Comparison of ENCODE assay signal across 12 cellular contexts in genomic region chr6:14754636-14755513, GRCh38.
DNase-seq lines count a peak whose midpoint lies in the region; ATAC-seq and TF ChIP-seq lines count a peak whose summit lies in the region.
"Had no signal": no experiment of that assay in that cellular context is flagged by ENCODE, and none has a peak within 500 bp of the region (broad histone marks: within the 10 kb centered on the region; RNA-seq: fewer than 3 reads in every experiment).

No MANE protein-coding gene starts in this region.

- H3K4me1 ChIP-seq in stomach, result no peaks in the 10 kb centered on the region

- TF ChIP-seq EP300 in stomach (IDR thresholded peaks at IDR 0.05), result no peak

- intact Hi-C loops in stomach (cut with DNase I; ENCODE audit: low total_unique reads), result no loop called here

- TF ChIP-seq CTCF in stomach (IDR thresholded peaks at IDR 0.05), result no peak

- peak in 3 of 5 experiments; percentile 49 to 89 (median 69) for DNase-seq in T-helper 2 cell
- peak; percentile 14 for DNase-seq in activated effector memory CD4-positive, alpha-beta T cell treated with Interleukin-2 at 50 U/mL for 16 hours
- peak; percentile 54 to 55 for DNase-seq in stimulated activated CD8-positive, alpha-beta memory T cell treated with anti-CD3 and anti-CD28 coated beads, Interleukin-15, amount 100 ng/mL, for 48 hours (ENCODE audit: low read depth in 2 of 2)
- no peak for DNase-seq in stomach
- DNase-seq in NCI-H1417 (lab: John Stamatoyannopoulos, UW), result no peak
- DNase-seq: GDM1, left ventricle myocardium superior, NCI-H2171 treated with DMSO at 0.1 percent for 48 hours, OCI-M1 had no signal

- no peak overlapping the region for H3K4me3 ChIP-seq in stomach

- no peak for TF ChIP-seq POLR2A in stomach (IDR thresholded peaks at IDR 0.05)

- peak; percentile 74 for ATAC-seq in GM18867 (IDR thresholded peaks at IDR 0.05; ENCODE audit: unreplicated experiment)
- no peak for ATAC-seq in HG03521 (IDR thresholded peaks at IDR 0.05; ENCODE audit: unreplicated experiment)
- ATAC-seq: left ventricle myocardium superior had no signal

- no peak overlapping the region for H3K27ac ChIP-seq in stomach
- H3K27ac ChIP-seq: neutrophil had no signal

- no peaks in the 10 kb centered on the region for H3K9me3 ChIP-seq in stomach
- H3K9me3 ChIP-seq: neutrophil had no signal

- WGBS in stomach, 5 donors, result 81 to 90% (median 87%) methylated on average over 22 of the region's 22 CpGs

- no peaks in the 10 kb centered on the region for H3K27me3 ChIP-seq in stomach
- H3K27me3 ChIP-seq: neutrophil had no signal

- H3K36me3 ChIP-seq in stomach, result no peaks in the 10 kb centered on the region
- H3K36me3 ChIP-seq: neutrophil had no signal

Comparison
In these comparisons a context has a peak if more than half of its experiments do, and no peak if none do; other contexts are left out.
1. DNase-seq: peak in T-helper 2 cell (3 of 5), activated effector memory CD4-positive, alpha-beta T cell treated with Interleukin-2 at 50 U/mL for 16 hours (single experiment) and stimulated activated CD8-positive, alpha-beta memory T cell treated with anti-CD3 and anti-CD28 coated beads, Interleukin-15, amount 100 ng/mL, for 48 hours (2 of 2); none in stomach (single experiment) and NCI-H1417 (0 of 3).